Comparison of ENCODE assay signal across 25 cellular contexts in the genomic region with DNA sequence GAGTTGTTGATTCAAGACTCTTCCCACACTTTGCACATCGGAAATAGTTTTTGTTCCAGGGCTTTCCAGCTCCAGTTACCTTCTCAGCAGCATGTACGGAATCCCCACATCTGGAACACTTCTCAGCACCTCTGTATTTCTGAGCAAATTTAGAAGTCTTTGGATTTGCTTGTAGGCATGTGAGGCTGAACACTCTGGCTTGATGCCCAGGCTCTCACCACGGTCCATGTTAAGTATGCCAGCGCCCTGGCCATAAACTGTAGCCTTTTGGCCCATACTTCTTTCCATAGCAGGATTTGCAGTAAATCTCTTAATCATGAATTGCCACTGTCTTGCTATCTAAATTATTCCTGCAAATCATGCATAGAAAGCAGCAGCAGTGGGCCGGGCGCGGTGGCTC. TPM values are rescaled to one million over a fixed set of nuclear protein-coding genes. Genes with fewer than 3 reads are reported as not detected.
DNase-seq lines count a peak whose midpoint lies in the region; ATAC-seq, FAIRE-seq and TF ChIP-seq lines count a peak whose summit lies in the region.
"Had no signal": no experiment of that assay in that cellular context is flagged by ENCODE, and none has a peak within 500 bp of the region (broad histone marks: within the 10 kb centered on the region; RNA-seq: fewer than 3 reads in every experiment).

No MANE protein-coding gene starts in this region.

- no peak for ATAC-seq in Right ventricle myocardium inferior
- ATAC-seq: HCT116 had no signal

- H3K4me3 ChIP-seq in right atrium auricular region = no peak overlapping the region
- H3K4me3 ChIP-seq in fibroblast of lung (replicated peaks in 1 of 4; ENCODE audit: control extremely low read depth in 1 of 4, insufficient read depth in 1 of 4, low read depth in 3 of 4, low read length in 4 of 4) = no peak overlapping the region
- H3K4me3 ChIP-seq: BLaER1 treated with 17β-estradiol and CSF1 and Interleukin-3, amounts not matched to agents 10 nM and 100 nM; SJCRH30 had no signal

- H2AFZ ChIP-seq in fibroblast of lung (ENCODE audit: low read length) = no peak overlapping the region

- peaks cover 23% of the 10 kb centered on the region for H3K36me3 Mint-ChIP-seq in progenitor cell of endocrine pancreas (ENCODE audit: insufficient read depth)

- H3K4me3 Mint-ChIP-seq in progenitor cell of endocrine pancreas (ENCODE audit: low read depth) = no peak overlapping the region
- H3K4me3 Mint-ChIP-seq: CD4-positive, alpha-beta memory T cell had no signal

- H3K4me1 ChIP-seq in right atrium auricular region = peaks cover 0 to 30% of the 10 kb centered on the region in 2 donors
- no peaks in the 10 kb centered on the region for H3K4me1 ChIP-seq in fibroblast of lung (ENCODE audit: control insufficient read depth, extremely low read depth, insufficient read depth, low read length)
- H3K4me1 ChIP-seq: SJCRH30 had no signal

- H3K9me3 ChIP-seq in right atrium auricular region = peaks cover 0 to 5% of the 10 kb centered on the region in 2 donors
- H3K9me3 ChIP-seq in fibroblast of lung (ENCODE audit: control insufficient read depth, insufficient read depth, low read depth, low read length) = no peaks in the 10 kb centered on the region
- H3K9me3 ChIP-seq: SJCRH30 had no signal

- peaks cover 5% of the 10 kb centered on the region for H3K4me1 Mint-ChIP-seq in progenitor cell of endocrine pancreas (ENCODE audit: low read depth)

- peaks cover 20% of the 10 kb centered on the region for H3K9me3 Mint-ChIP-seq in progenitor cell of endocrine pancreas (ENCODE audit: low read depth)

- peak; percentile 33 for DNase-seq in Right ventricle myocardium inferior (ENCODE audit: missing footprints)
- no peak for DNase-seq in right atrium auricular region (ENCODE audit: low spot score)
- DNase-seq in M059J (ENCODE audit: low read depth) = peak; percentile 51
- DNase-seq in fibroblast of lung (ENCODE audit: low read depth in 2 of 2) = peak; percentile 15 to 27
- DNase-seq in progenitor cell of endocrine pancreas (ENCODE audit: low spot score, unreplicated experiment) = no peak
- no peak for DNase-seq in urothelium cell line (ENCODE audit: low spot score)
- DNase-seq in SHP77 (lab: John Stamatoyannopoulos, UW) = no peak
- no peak for DNase-seq in GM13977 (ENCODE audit: low spot score)
- DNase-seq: 8988T; CD4-positive, alpha-beta memory T cell; GOT3; NCI-H1417; NCI-H1694 treated with DMSO at 0.1 percent for 48 hours; NCI-H2081 treated with DMSO at 0.1 percent for 48 hours; NCI-H2171 treated with DMSO at 0.1 percent for 48 hours; NCI-H524 treated with DMSO at 0.1 percent for 48 hours; SJCRH30 had no signal

- no peak overlapping the region for H3K9ac ChIP-seq in fibroblast of lung (ENCODE audit: insufficient read depth, low read length)
- H3K9ac ChIP-seq: BLaER1 treated with 17β-estradiol and CSF1 and Interleukin-3, amounts not matched to agents 10 nM and 100 nM had no signal

- no peaks in the 10 kb centered on the region for H4K20me1 ChIP-seq in fibroblast of lung (ENCODE audit: control insufficient read depth, extremely low read depth, insufficient read depth, low read length)

- in situ Hi-C loops in GM13977 (cut with MboI; ENCODE audit: low pct_unique_long_range_greater_than_20kb, low sequenced_read_pairs, unreplicated experiment) = no loop called here

- H3K27me3 ChIP-seq in right atrium auricular region = no peaks in the 10 kb centered on the region
- H3K27me3 ChIP-seq in fibroblast of lung (ENCODE audit: control insufficient read depth, insufficient read depth, low read length) = no peaks in the 10 kb centered on the region
- H3K27me3 ChIP-seq: BLaER1 treated with 17β-estradiol and CSF1 and Interleukin-3, amounts not matched to agents 10 nM and 100 nM; SJCRH30 had no signal

- H3K4me2 ChIP-seq in fibroblast of lung (ENCODE audit: extremely low read depth, insufficient read depth, low read length) = no peak overlapping the region
- H3K4me2 ChIP-seq: BLaER1 treated with 17β-estradiol and CSF1 and Interleukin-3, amounts not matched to agents 10 nM and 100 nM had no signal

- H3K36me3 ChIP-seq in right atrium auricular region (no peaks in the 10 kb centered on the region), fibroblast of lung (ENCODE audit: control insufficient read depth, insufficient read depth, low read length) (no peaks in the 10 kb centered on the region)

- no peak for FAIRE-seq in urothelium cell line (lab: Jason Lieb, UNC)
- FAIRE-seq: G401.6, GM12892, GM18507, HTR-8/SVneo had no signal

- H3K27ac Mint-ChIP-seq in progenitor cell of endocrine pancreas = peak overlapping the region; percentile 37

- intact Hi-C loops in Right ventricle myocardium inferior (cut with DNase I) = no loop called here

- no peak for TF ChIP-seq CTCF in right atrium auricular region (IDR thresholded peaks at IDR 0.05)
- no peak for TF ChIP-seq CTCF in fibroblast of lung (conservative IDR thresholded peaks at IDR 0.05 in 1 of 2, IDR thresholded peaks at IDR 0.05 in 1 of 2; ENCODE audit: low read depth in 1 of 2, low read length in 2 of 2)
- TF ChIP-seq CTCF in progenitor cell of endocrine pancreas (IDR thresholded peaks at IDR 0.05; ENCODE audit: unreplicated experiment) = no peak
- no peak for TF ChIP-seq CTCF in GM13977 (IDR thresholded peaks at IDR 0.05; ENCODE audit: extremely low read depth, insufficient read depth, missing control alignments)

- H3K27me3 Mint-ChIP-seq in progenitor cell of endocrine pancreas = no peaks in the 10 kb centered on the region
- H3K27me3 Mint-ChIP-seq: CD4-positive, alpha-beta memory T cell; IgD-negative memory B cell had no signal

- H3K27ac ChIP-seq in right atrium auricular region (no peak overlapping the region), fibroblast of lung (ENCODE audit: insufficient read depth, low read length) (no peak overlapping the region)
- H3K27ac ChIP-seq: BLaER1 treated with 17β-estradiol and CSF1 and Interleukin-3, amounts not matched to agents 10 nM and 100 nM; RWPE1; SJCRH30 had no signal

- H3K79me2 ChIP-seq in fibroblast of lung (ENCODE audit: control insufficient read depth, insufficient read depth, low read length) = peaks cover 32% of the 10 kb centered on the region

RNA-seq across cellular contexts. Expression of gene ATP2C1, which starts 24.4 kb away (rescaled TPM):
- 57.2 TPM for total RNA-seq in Right ventricle myocardium inferior
- 10 to 100 TPM; 49.8 to 51.8 TPM for total RNA-seq in right atrium auricular region
- total RNA-seq in M059J (2014; rRNA removed; shearing (Covaris generic)) = 17.2 and 33.9 TPM in 2 replicates
- 141 and 196 TPM in 2 replicates for total RNA-seq in fibroblast of lung
- polyA plus RNA-seq in fibroblast of lung = 78.1 and 111 TPM in 2 replicates
- 44.5 and 57.3 TPM in 2 replicates for polyA plus RNA-seq in fibroblast of lung (2012)
- polyA minus RNA-seq in fibroblast of lung (ENCODE audit: low replicate concordance) = 14.4 and 18.6 TPM in 2 replicates
- 82.7 and 83.5 TPM in 2 replicates for total RNA-seq in progenitor cell of endocrine pancreas

Comparison
In these comparisons a context has a peak if more than half of its experiments do, and no peak if none do; other contexts are left out.
1. DNase-seq: peak in Right ventricle myocardium inferior (single experiment), M059J (single experiment) and fibroblast of lung (2 of 2); none in right atrium auricular region (single experiment), progenitor cell of endocrine pancreas (single experiment), urothelium cell line (single experiment), SHP77 (0 of 2) and GM13977 (single experiment).